Comparison of ENCODE assay signal across 8 cellular contexts in the genomic region with DNA sequence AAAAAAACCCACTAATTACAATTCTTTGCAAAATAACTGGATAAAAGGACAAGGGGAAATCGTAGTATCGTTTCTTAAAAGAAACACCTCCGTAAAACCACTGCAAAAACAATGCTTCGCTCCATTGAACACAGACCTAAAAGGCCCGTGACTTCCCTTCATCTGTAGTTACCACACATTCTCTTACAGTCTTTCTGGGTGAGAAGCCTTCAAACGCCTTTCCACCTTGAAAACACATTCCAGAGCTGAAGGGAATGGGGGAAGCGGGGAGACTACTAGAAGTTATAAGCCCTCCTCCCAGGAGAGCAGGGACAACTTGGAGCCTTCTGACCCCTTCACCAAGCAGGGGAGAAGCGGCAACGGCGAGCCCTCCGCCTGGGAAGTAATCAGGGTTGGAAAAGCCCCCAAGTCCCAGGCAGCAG. TPM values are rescaled to one million over a fixed set of nuclear protein-coding genes. Genes with fewer than 3 reads are reported as not detected.
DNase-seq lines count a peak whose midpoint lies in the region; ATAC-seq and TF ChIP-seq lines count a peak whose summit lies in the region.

No MANE protein-coding gene starts in this region.

- H3K36me3 ChIP-seq in aorta (ENCODE audit: control insufficient read depth in 1 of 2, insufficient read depth in 2 of 2, low read length in 1 of 2) = no peaks in the 10 kb centered on the region

- peak overlapping the region; percentile 88 for H3K4me3 Mint-ChIP-seq in endothelial cell (ENCODE audit: unreplicated experiment)

- ATAC-seq in GM19324 (IDR thresholded peaks at IDR 0.05; ENCODE audit: low FRiP score, unreplicated experiment) (peak; percentile 30), HG03196 (IDR thresholded peaks at IDR 0.05; ENCODE audit: unreplicated experiment) (peak; percentile 43), aorta (ENCODE audit: low FRiP score) (peak; percentile 66)

- H3K9me3 Mint-ChIP-seq in endothelial cell (ENCODE audit: unreplicated experiment) = no peaks in the 10 kb centered on the region

- H3K9me3 ChIP-seq in aorta (ENCODE audit: control insufficient read depth, low read length) = no peaks in the 10 kb centered on the region

- no peak for TF ChIP-seq CTCF in endothelial cell (IDR thresholded peaks at IDR 0.05; ENCODE audit: unreplicated experiment)

- no peaks in the 10 kb centered on the region for H3K27me3 Mint-ChIP-seq in endothelial cell (ENCODE audit: unreplicated experiment)

- peak overlapping the region; percentile 1 to 68 for H3K27ac ChIP-seq in aorta (ENCODE audit: low read depth in 1 of 2, low read length in 2 of 2)

- 0% methylated on average over 11 of the region's 11 CpGs for WGBS in aorta, 2 donors

- H3K36me3 Mint-ChIP-seq in endothelial cell (ENCODE audit: low read depth, unreplicated experiment) = no peaks in the 10 kb centered on the region

- H3K4me3 ChIP-seq in aorta (ENCODE audit: low read length in 2 of 2) = peak overlapping the region; percentile 53 to 78

- DNase-seq in DMS53 (lab: John Stamatoyannopoulos, UW) (peak; percentile 53), SKM-1 (lab: John Stamatoyannopoulos, UW; ENCODE audit: unreplicated experiment) (peak; percentile 7), endothelial cell (ENCODE audit: low spot score) (peak; percentile 45), midbrain (lab: John Stamatoyannopoulos, UW) (peak; percentile 49), aorta (no peak), DMS114 treated with DMSO at 0.1 percent for 48 hours (lab: John Stamatoyannopoulos, UW; ENCODE audit: unreplicated experiment) (no peak)

- no peaks in the 10 kb centered on the region for H3K27me3 ChIP-seq in aorta (ENCODE audit: control insufficient read depth in 1 of 2, insufficient read depth in 2 of 2, low read length in 1 of 2)

- H3K4me1 ChIP-seq in aorta (ENCODE audit: control insufficient read depth in 1 of 2, insufficient read depth in 2 of 2, low read length in 2 of 2) = no peaks in the 10 kb centered on the region

- peaks cover 11% of the 10 kb centered on the region for H3K4me1 Mint-ChIP-seq in endothelial cell (ENCODE audit: unreplicated experiment)

- H3K27ac Mint-ChIP-seq in endothelial cell (ENCODE audit: unreplicated experiment) = peak overlapping the region; percentile 11

- intact Hi-C loops in aorta (cut with DNase I) = loop anchor here (5.0 to 10.0 kb wide), 5 partner anchors 33 to 171 kb away; a partner anchor contains a TSS

RNA-seq across cellular contexts. Expression of a gene that starts 0.5 kb away (rescaled TPM):
- total RNA-seq in endothelial cell (ENCODE audit: unreplicated experiment) (44.3 TPM), aorta (10 to 100 TPM; 78.7 to 82.2 TPM)
- polyA plus RNA-seq in aorta = 10 to 100 TPM in 1 of 2 donors, 1 to 10 TPM in 1; 8.1 to 15.1 TPM

Comparison
In these comparisons a context has a peak if more than half of its experiments do, and no peak if none do; other contexts are left out.
1. DNase-seq: peak in DMS53 (single experiment), SKM-1 (single experiment), endothelial cell (single experiment) and midbrain (single experiment); none in aorta (0 of 2) and DMS114 treated with DMSO at 0.1 percent for 48 hours (single experiment).
2. Peak in every context shown above with its lines, with median percentiles within 50 percentile points of each other: ATAC-seq.